ENCODE assay signal across 8 cellular contexts in the genomic region with DNA sequence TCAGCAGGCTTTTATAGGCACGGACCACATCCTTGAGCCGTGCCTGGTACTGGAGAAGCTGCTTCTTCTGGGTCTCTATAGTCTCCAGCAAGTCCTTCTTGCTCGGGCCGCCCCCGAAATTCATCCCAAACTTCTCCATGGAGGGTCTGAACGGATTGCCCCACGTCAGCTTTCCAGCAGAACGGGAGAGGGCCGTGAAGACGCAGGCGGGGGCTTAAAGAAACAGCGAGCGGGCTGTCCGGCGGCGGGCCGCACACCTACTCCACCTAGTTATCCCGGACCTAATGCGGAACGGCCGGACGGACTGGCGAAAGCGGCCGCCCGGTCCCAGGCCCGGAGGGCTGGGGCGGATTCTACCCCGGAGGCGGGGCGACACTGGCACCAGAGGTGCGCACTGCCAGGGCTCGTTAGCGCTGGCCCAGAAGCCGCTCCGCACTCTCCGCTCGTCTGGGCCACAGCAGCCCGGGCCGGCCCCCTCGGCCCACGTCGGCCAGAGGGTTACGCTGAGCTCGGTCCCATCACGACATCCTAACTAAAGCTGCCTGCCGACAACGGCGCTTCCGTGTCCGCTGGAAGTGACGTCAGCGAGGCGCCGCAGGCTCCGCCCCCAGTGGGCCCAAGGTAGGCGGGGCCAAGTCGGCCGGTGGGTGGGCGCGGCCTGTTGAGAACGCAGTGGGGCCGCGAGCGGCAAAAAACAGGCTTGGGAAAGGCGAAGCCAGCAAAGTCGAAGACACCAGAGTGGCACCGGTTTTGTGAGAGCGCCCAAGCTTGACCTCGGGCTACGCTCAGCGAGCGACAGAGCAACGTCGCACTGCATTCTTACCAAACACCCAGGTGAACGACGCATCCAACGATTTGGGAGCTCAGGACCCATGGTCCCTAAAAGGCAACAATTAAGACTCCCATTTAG. TPM values are rescaled to one million over a fixed set of nuclear protein-coding genes. Genes with fewer than 3 reads are reported as not detected.
DNase-seq lines count a peak whose midpoint lies in the region; ATAC-seq and TF ChIP-seq lines count a peak whose summit lies in the region.

A gene with protein sequence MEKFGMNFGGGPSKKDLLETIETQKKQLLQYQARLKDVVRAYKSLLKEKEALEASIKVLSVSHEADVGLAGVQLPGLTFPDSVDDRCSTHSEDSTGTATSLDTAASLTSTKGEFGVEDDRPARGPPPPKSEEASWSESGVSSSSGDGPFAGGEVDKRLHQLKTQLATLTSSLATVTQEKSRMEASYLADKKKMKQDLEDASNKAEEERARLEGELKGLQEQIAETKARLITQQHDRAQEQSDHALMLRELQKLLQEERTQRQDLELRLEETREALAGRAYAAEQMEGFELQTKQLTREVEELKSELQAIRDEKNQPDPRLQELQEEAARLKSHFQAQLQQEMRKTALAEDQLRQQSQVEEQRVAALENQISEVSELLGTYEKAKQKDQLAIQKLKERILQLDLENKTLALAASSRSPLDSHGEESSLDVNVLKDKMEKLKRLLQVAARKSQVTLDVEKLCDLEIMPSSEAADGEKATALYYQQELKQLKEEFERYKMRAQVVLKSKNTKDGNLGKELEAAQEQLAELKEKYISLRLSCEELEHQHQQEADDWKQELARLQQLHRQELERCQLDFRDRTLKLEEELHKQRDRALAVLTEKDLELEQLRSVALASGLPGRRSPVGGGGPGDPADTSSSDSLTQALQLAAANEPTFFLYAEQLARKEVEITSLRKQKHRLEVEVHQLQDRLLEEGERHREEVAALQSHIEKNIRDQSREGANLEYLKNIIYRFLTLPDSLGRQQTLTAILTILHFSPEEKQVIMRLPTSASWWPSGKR (minus strand): TSS at position 553 of the 910 bp plus-strand sequence. CDS start 414 bp downstream, at position 139.

- CTCF ChIA-PET in activated CD4-positive, alpha-beta memory T cell treated with anti-CD3 and anti-CD28 coated beads for 36 hours (lab: Charles Lee): interaction anchor here (0.7 to 1.1 kb wide), 3 partner anchors 28 to 550 kb away, joined by 3 to 4 read pairs (median 3); no protein-coding TSS in a partner anchor

- 4 to 7% methylated on average over 29 to 42 of the region's 78 CpGs for WGBS in lower leg skin, 2 donors

- no peak for TF ChIP-seq POLR2A in lower leg skin (IDR thresholded peaks at IDR 0.05)

- TF ChIP-seq CTCF in CD14-positive monocyte (IDR thresholded peaks at IDR 0.05): no peak
- TF ChIP-seq CTCF in lower leg skin (IDR thresholded peaks at IDR 0.05): no peak

- POLR2A ChIA-PET in activated CD4-positive, alpha-beta memory T cell treated with anti-CD3 and anti-CD28 coated beads for 36 hours (lab: Charles Lee): interaction anchor here (0.9 to 1.2 kb wide), 4 partner anchors 16 to 193 kb away, joined by 3 to 8 read pairs (median 4); a partner anchor contains a TSS

- intact Hi-C loops in CD14-positive monocyte (cut with micrococcal nuclease) (loop anchor here (5.0 kb wide), 2 partner anchors 67 to 193 kb away; a partner anchor contains a TSS), lower leg skin (cut with DNase I; ENCODE audit: low total_unique reads) (no loop called here)
- intact Hi-C loops in activated CD4-positive, alpha-beta memory T cell treated with anti-CD3 and anti-CD28 coated beads for 36 hours (cut with micrococcal nuclease): loop anchor here (1.0 to 10.0 kb wide), 5 partner anchors 66 to 620 kb away; a partner anchor contains a TSS

- DNase-seq in CD14-positive monocyte (ENCODE audit: low spot score) (peak; percentile 89), NCI-H774 (lab: John Stamatoyannopoulos, UW) (peak; percentile 87), dermis microvascular lymphatic vessel endothelial cell (ENCODE audit: low read depth in 2 of 2) (peak; percentile 80 to 92), lower leg skin (ENCODE audit: low spot score in 2 of 2) (peak; percentile 88 to 98)
- peak; percentile 96 for DNase-seq in activated CD4-positive, alpha-beta memory T cell treated with anti-CD3 and anti-CD28 coated beads for 36 hours
- peak; percentile 88 to 96 for DNase-seq in stimulated activated CD4-positive, alpha-beta T cell treated with anti-CD3 and anti-CD28 coated beads, Interleukin-4, amount 100 ng/mL, for 48 hours (ENCODE audit: low read depth in 2 of 2)

- ATAC-seq in GM19351 (IDR thresholded peaks at IDR 0.05; ENCODE audit: unreplicated experiment): peak; percentile 73
- ATAC-seq in HG03520 (IDR thresholded peaks at IDR 0.05; ENCODE audit: unreplicated experiment): peak; percentile 77

- H3K4me3 Mint-ChIP-seq in CD14-positive monocyte: peak within 1 kb of the TSS; percentile 91 to 93
- peak within 1 kb of the TSS; percentile 88 for H3K4me3 Mint-ChIP-seq in activated CD4-positive, alpha-beta memory T cell treated with anti-CD3 and anti-CD28 coated beads for 36 hours

- H3K9me3 Mint-ChIP-seq in CD14-positive monocyte: peaks cover 0 to 4% (median 0%) of the 10 kb centered on the region in 7 donors
- no peaks in the 10 kb centered on the region for H3K9me3 Mint-ChIP-seq in activated CD4-positive, alpha-beta memory T cell treated with anti-CD3 and anti-CD28 coated beads for 36 hours

- H3K4me1 Mint-ChIP-seq in CD14-positive monocyte: peaks cover 70% of the 10 kb centered on the region
- peaks cover 69% of the 10 kb centered on the region for H3K4me1 Mint-ChIP-seq in activated CD4-positive, alpha-beta memory T cell treated with anti-CD3 and anti-CD28 coated beads for 36 hours (ENCODE audit: low read depth)

- peak within 1 kb of the TSS; percentile 89 to 97 (median 92) for H3K27ac Mint-ChIP-seq in CD14-positive monocyte
- H3K27ac Mint-ChIP-seq in activated CD4-positive, alpha-beta memory T cell treated with anti-CD3 and anti-CD28 coated beads for 36 hours: peak within 1 kb of the TSS; percentile 64

- H3K27me3 Mint-ChIP-seq in CD14-positive monocyte (ENCODE audit: low read depth in 3 of 3): no peaks in the 10 kb centered on the region
- H3K27me3 Mint-ChIP-seq in activated CD4-positive, alpha-beta memory T cell treated with anti-CD3 and anti-CD28 coated beads for 36 hours: no peaks in the 10 kb centered on the region

- peak within 1 kb of the TSS; percentile 82 for H3K4me3 ChIP-seq in lower leg skin (ENCODE audit: low read depth, poor library complexity, severe bottlenecking)

- H3K36me3 Mint-ChIP-seq in CD14-positive monocyte: peaks cover 28 to 39% of the 10 kb centered on the region in 2 donors
- H3K36me3 Mint-ChIP-seq in activated CD4-positive, alpha-beta memory T cell treated with anti-CD3 and anti-CD28 coated beads for 36 hours: peaks cover 22% of the 10 kb centered on the region

RNA-seq across cellular contexts. Expression of the gene that starts here (rescaled TPM):
- polyA plus RNA-seq in CD14-positive monocyte: 1 to 10 TPM; 6.4 to 9.2 TPM
- 10 to 100 TPM; 14.1 to 15.0 TPM for total RNA-seq in activated CD4-positive, alpha-beta memory T cell treated with anti-CD3 and anti-CD28 coated beads for 36 hours
- total RNA-seq in dermis microvascular lymphatic vessel endothelial cell (15.5 and 18.5 TPM in 2 replicates), lower leg skin (10 to 100 TPM; 20.2 to 27.2 (median 22.1) TPM)

Comparison
In these comparisons a context has a peak if more than half of its experiments do, and no peak if none do; other contexts are left out.
1. Peak in every context shown above with its lines: DNase-seq, ATAC-seq and H3K4me3 ChIP-seq.